ENCODE assay signal across 11 cellular contexts in the genomic region with DNA sequence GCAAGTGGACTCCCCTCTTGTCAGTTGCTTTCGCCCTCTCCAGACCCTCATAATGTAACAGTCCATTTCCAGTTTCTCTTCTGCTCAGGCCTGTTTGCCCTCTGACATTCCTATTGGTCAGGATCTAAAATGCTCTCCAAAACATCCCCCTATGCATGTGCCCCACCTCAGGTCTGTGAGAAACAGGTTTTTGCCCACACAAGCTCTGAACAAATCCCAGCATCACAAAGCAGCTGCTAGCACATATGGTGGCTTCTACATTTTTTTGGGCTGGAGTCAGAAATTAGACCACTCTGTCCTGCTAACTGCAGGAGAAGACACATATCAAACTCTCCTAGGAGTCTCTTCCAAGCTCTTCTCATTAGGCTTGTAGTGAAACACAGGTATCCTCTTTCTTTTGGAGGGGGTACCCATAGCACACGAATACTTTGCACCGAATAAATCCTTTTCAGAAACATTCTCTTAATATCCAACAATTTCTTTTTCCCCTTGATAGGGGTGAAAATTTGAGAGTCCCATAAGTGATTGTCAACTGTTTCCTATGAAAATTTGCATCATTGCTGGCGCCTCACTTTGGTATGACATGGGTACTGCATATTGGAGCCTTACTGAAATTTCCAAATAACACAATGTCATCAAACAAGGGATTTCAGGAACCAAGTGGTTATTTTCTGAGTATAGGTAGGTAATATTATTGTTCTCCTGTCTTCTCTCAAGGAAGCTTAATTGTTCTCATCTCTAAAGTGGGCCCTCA. TPM values are rescaled to one million over a fixed set of nuclear protein-coding genes. Genes with fewer than 3 reads are reported as not detected.
DNase-seq lines count a peak whose midpoint lies in the region; ATAC-seq, FAIRE-seq and TF ChIP-seq lines count a peak whose summit lies in the region.
"Had no signal": no experiment of that assay in that cellular context is flagged by ENCODE, and none has a peak within 500 bp of the region (broad histone marks: within the 10 kb centered on the region; RNA-seq: fewer than 3 reads in every experiment).

No MANE protein-coding gene starts in this region.

- no peak for TF ChIP-seq RAD21 in GM12878 (IDR thresholded peaks at IDR 0.05; ENCODE audit: insufficient read depth, low read depth, low read length)

- H3K9me3 ChIP-seq in HEK293 (ENCODE audit: control insufficient read depth, insufficient read depth, low read depth, low read length), result no peaks in the 10 kb centered on the region
- no peaks in the 10 kb centered on the region for H3K9me3 ChIP-seq in GM12878 (replicated peaks; ENCODE audit: control insufficient read depth, insufficient read depth, low read length)
- H3K9me3 ChIP-seq: testis had no signal

- no peaks in the 10 kb centered on the region for H3K79me2 ChIP-seq in GM12878 (ENCODE audit: control insufficient read depth, insufficient read depth, low read length)

- H3K9me3 Mint-ChIP-seq in nephron progenitor cell, result no peaks in the 10 kb centered on the region
- H3K9me3 Mint-ChIP-seq: activated T-helper 17 cell treated with anti-CD3 and anti-CD28 coated beads, Interleukin-2, amount 50 U/mL, for 72 hours had no signal

- TF ChIP-seq CTCF in HEK293 (tag by site-specific recombination; IDR thresholded peaks at IDR 0.05) (no peak), GM12878 (IDR thresholded peaks at IDR 0.05 in 2 of 3, conservative IDR thresholded peaks at IDR 0.05 in 1 of 3; ENCODE audit: control insufficient read depth in 2 of 3, extremely low read depth in 1 of 3, insufficient read depth in 1 of 3, low read depth in 3 of 3, low read length in 3 of 3) (peak; percentile 4 to 44 (median 35); a peak in 1 of 6 replicates), nephron progenitor cell (IDR thresholded peaks at IDR 0.05) (peak; percentile 5)

- in situ Hi-C loops in GM12878 (cut with MboI), result no loop called here

- H3K4me3 Mint-ChIP-seq in nephron progenitor cell, result no peak overlapping the region
- H3K4me3 Mint-ChIP-seq: activated T-helper 17 cell treated with anti-CD3 and anti-CD28 coated beads, Interleukin-2, amount 50 U/mL, for 72 hours had no signal

- no peaks in the 10 kb centered on the region for H3K36me3 Mint-ChIP-seq in nephron progenitor cell (ENCODE audit: low read depth)

- TF ChIP-seq POLR2A in GM12878 (IDR thresholded peaks at IDR 0.05; ENCODE audit: low read depth, low read length), result no peak

- 80% methylated on average over 4 of the region's 4 CpGs for WGBS in GM12878 (ENCODE audit: insufficient coverage, insufficient replicate concordance, low lambda C conversion rate, missing lambda C conversion rate)

- H3K4me3 ChIP-seq in HEK293 (ENCODE audit: low read depth, low read length) (no peak overlapping the region), GM12878 (no peak overlapping the region)
- H3K4me3 ChIP-seq: testis had no signal

- H3K27me3 Mint-ChIP-seq in nephron progenitor cell (ENCODE audit: low read depth, poor library complexity), result peaks cover 6% of the 10 kb centered on the region

- no peak overlapping the region for H3K9ac ChIP-seq in GM12878 (ENCODE audit: control insufficient read depth, insufficient read depth, low read length)

- H3K4me1 ChIP-seq in HEK293 (ENCODE audit: control insufficient read depth, insufficient read depth, low read length), result no peaks in the 10 kb centered on the region
- H3K4me1 ChIP-seq in GM12878 (ENCODE audit: control insufficient read depth, insufficient read depth, low read length), result no peaks in the 10 kb centered on the region
- H3K4me1 ChIP-seq: testis had no signal

- peaks cover 54% of the 10 kb centered on the region for H3K4me1 Mint-ChIP-seq in nephron progenitor cell
- H3K4me1 Mint-ChIP-seq: activated T-helper 17 cell treated with anti-CD3 and anti-CD28 coated beads, Interleukin-2, amount 50 U/mL, for 72 hours had no signal

- POLR2A ChIA-PET in HEK293 (lab: Yijun Ruan, JAX), result no interaction called here
- POLR2A ChIA-PET in GM12878 (lab: Charles Lee), result no interaction called here

- no peak overlapping the region for H3K4me2 ChIP-seq in GM12878 (ENCODE audit: control insufficient read depth, insufficient read depth)

- ATAC-seq in GM12878 (no peak; the same call in 2 of the 3 replicates), esophagus mucosa (no peak)
- ATAC-seq: activated T-helper 17 cell treated with anti-CD3 and anti-CD28 coated beads, Interleukin-2, amount 50 U/mL, for 72 hours had no signal

- TF ChIP-seq EP300 in GM12878 (IDR thresholded peaks at IDR 0.05; ENCODE audit: borderline replicate concordance in 1 of 2, control insufficient read depth in 1 of 2, low read depth in 2 of 2, low read length in 2 of 2), result no peak

- SMC1A ChIA-PET in GM12878 (lab: Charles Lee; ENCODE audit: uncharacterized antibody, unreplicated experiment), result interaction anchor here (1.1 to 1.2 kb wide), 2 partner anchors 10 to 15 kb away, joined by 4 read pairs; no protein-coding TSS in a partner anchor

- H2AFZ ChIP-seq in GM12878 (ENCODE audit: control insufficient read depth, low read depth, low read length), result no peak overlapping the region

- DNase-seq in DMS53 (lab: John Stamatoyannopoulos, UW) (peak; percentile 27), DMS53 treated with DMSO at 0.1 percent for 48 hours (lab: John Stamatoyannopoulos, UW; ENCODE audit: unreplicated experiment) (no peak), GM12878 (ENCODE audit: low read depth, low spot score) (no peak), nephron progenitor cell (no peak), HT-29 (ENCODE audit: low spot score) (no peak), OCI-M2 (lab: John Stamatoyannopoulos, UW; ENCODE audit: unreplicated experiment) (no peak)
- DNase-seq: NK-92 treated with Interleukin-12 subunit alpha and Interleukin-12 subunit beta, amount 100 ng/mL, for 24 hours; testis had no signal

- FAIRE-seq in GM12878 (lab: Jason Lieb, UNC), result no peak

- H4K20me1 ChIP-seq in GM12878 (ENCODE audit: control insufficient read depth, insufficient read depth), result no peaks in the 10 kb centered on the region

- CTCF ChIA-PET in HEK293 (lab: Yijun Ruan, JAX) (interaction anchor here (0.6 to 2.6 kb wide), 12 partner anchors 8 to 918 kb away, joined by 3 to 17 read pairs (median 4); no protein-coding TSS in a partner anchor), GM12878 (lab: Yijun Ruan, JAX) (interaction anchor here (1.0 to 4.6 kb wide), 7 partner anchors 9 to 19 kb away, joined by 3 to 17 read pairs (median 10); partner anchors contain the start of gene HSPA9)

- H3K27ac Mint-ChIP-seq in nephron progenitor cell, result no peak overlapping the region
- H3K27ac Mint-ChIP-seq: activated T-helper 17 cell treated with anti-CD3 and anti-CD28 coated beads, Interleukin-2, amount 50 U/mL, for 72 hours had no signal

- BruUV-seq in GM12878 (replicated peaks; lab: Mats Ljungman, UMichigan), result no TSS peak

- H3K27ac ChIP-seq in HEK293 (ENCODE audit: extremely low read depth, low read depth, low read length), result no peak overlapping the region
- no peak overlapping the region for H3K27ac ChIP-seq in GM12878 (ENCODE audit: control insufficient read depth, insufficient read depth)
- H3K27ac ChIP-seq: testis had no signal

- RAD21 ChIA-PET in GM12878 (lab: Charles Lee; ENCODE audit: unreplicated experiment), result interaction anchor here (1.9 kb wide), 1 partner anchor 15 kb away, joined by 5 read pairs; no protein-coding TSS in a partner anchor

- intact Hi-C loops in GM12878 (cut with micrococcal nuclease; ENCODE audit: unreplicated experiment), result no loop called here

- no peaks in the 10 kb centered on the region for H3K36me3 ChIP-seq in HEK293 (ENCODE audit: control insufficient read depth in 2 of 2, insufficient read depth in 1 of 2, low read length in 2 of 2)
- H3K36me3 ChIP-seq in GM12878 (ENCODE audit: control insufficient read depth in 2 of 2, insufficient read depth in 2 of 2, low read length in 1 of 2), result no peaks in the 10 kb centered on the region

- H3K27me3 ChIP-seq in GM12878 (replicated peaks in 1 of 2; ENCODE audit: control insufficient read depth in 2 of 2, insufficient read depth in 2 of 2, low read length in 1 of 2), result no peaks in the 10 kb centered on the region
- H3K27me3 ChIP-seq: testis had no signal

RNA-seq across cellular contexts. Expression of gene HSPA9, which starts 19.3 kb away (rescaled TPM):
- total RNA-seq in GM12878 (2013; cell fraction: nucleolus; rRNA removed), result 198 and 218 TPM in 2 replicates
- total RNA-seq in GM12878 (2014; rRNA removed) (412 and 440 TPM in 2 replicates), GM12878 (2014; rRNA removed; fragmentation: Illumina TruSeq; extraction: Trizol) (386 and 395 TPM in 2 replicates), GM12878 (2021) (307 and 347 TPM in 2 replicates), esophagus mucosa (176 TPM)
- polyA plus RNA-seq in GM12878 (2011; ENCODE audit: low read depth), result 185 TPM
- polyA plus RNA-seq in GM12878 (2011; rRNA removed) (253 and 311 TPM in 2 replicates), GM12878 (2014; fragmentation: Illumina TruSeq; extraction: Trizol) (357 and 449 TPM in 2 replicates), GM12878 (2014; fragmentation: Nextera tagmentation; extraction: Ambion mirVana) (100 to 1,000 TPM; 145 to 294 TPM), GM12878 (2014; rRNA removed) (329 and 337 TPM in 2 replicates), GM12878 (2016; fragmentation: Nextera tagmentation; extraction: Ambion mirVana) (100 to 1,000 TPM; 440 to 455 TPM)
- 199 and 201 TPM in 2 replicates for polyA plus RNA-seq in GM12878 (2011; cell fraction: cytosol; rRNA removed)
- polyA plus RNA-seq in GM12878 (2011; cell fraction: nucleus; rRNA removed), result 151 and 212 TPM in 2 replicates
- 147 and 164 TPM in 2 replicates for polyA plus RNA-seq in GM12878 (2012)
- polyA minus RNA-seq in GM12878 (2011; rRNA and poly(A)+ RNA removed), result 326 and 330 TPM in 2 replicates
- 143 and 157 TPM in 2 replicates for polyA minus RNA-seq in GM12878 (2011; cell fraction: cytosol; rRNA and poly(A)+ RNA removed)
- polyA minus RNA-seq in GM12878 (2011; cell fraction: nucleus; rRNA and poly(A)+ RNA removed), result 87.9 and 144 TPM in 2 replicates
- 300 and 305 TPM in 2 replicates for total RNA-seq in HT-29 (2014; rRNA removed; shearing (Covaris generic))

RNA-seq across cellular contexts. Expression of gene ETF1, which starts 51.4 kb away (rescaled TPM):
- total RNA-seq in GM12878 (2013; cell fraction: nucleolus; rRNA removed), result 30.4 and 34.7 TPM in 2 replicates
- total RNA-seq in GM12878 (2014; rRNA removed) (98.2 and 109 TPM in 2 replicates), GM12878 (2014; rRNA removed; fragmentation: Illumina TruSeq; extraction: Trizol) (110 and 128 TPM in 2 replicates), GM12878 (2021) (130 and 138 TPM in 2 replicates), esophagus mucosa (125 TPM)
- polyA plus RNA-seq in GM12878 (2011; ENCODE audit: low read depth), result 45.0 TPM
- polyA plus RNA-seq in GM12878 (2011; rRNA removed) (77.4 and 106 TPM in 2 replicates), GM12878 (2014; fragmentation: Illumina TruSeq; extraction: Trizol) (145 and 187 TPM in 2 replicates), GM12878 (2014; fragmentation: Nextera tagmentation; extraction: Ambion mirVana) (10 to 100 TPM; 29.8 to 44.9 TPM), GM12878 (2014; rRNA removed) (84.5 and 123 TPM in 2 replicates), GM12878 (2016; fragmentation: Nextera tagmentation; extraction: Ambion mirVana) (100 to 1,000 TPM; 106 to 111 TPM)
- 38.1 and 39.0 TPM in 2 replicates for polyA plus RNA-seq in GM12878 (2011; cell fraction: cytosol; rRNA removed)
- 31.6 and 37.7 TPM in 2 replicates for polyA plus RNA-seq in GM12878 (2011; cell fraction: nucleus; rRNA removed)
- 51.8 and 57.1 TPM in 2 replicates for polyA plus RNA-seq in GM12878 (2012)
- 72.4 and 95.8 TPM in 2 replicates for polyA minus RNA-seq in GM12878 (2011; rRNA and poly(A)+ RNA removed)
- polyA minus RNA-seq in GM12878 (2011; cell fraction: cytosol; rRNA and poly(A)+ RNA removed), result 24.5 and 33.8 TPM in 2 replicates
- polyA minus RNA-seq in GM12878 (2011; cell fraction: nucleus; rRNA and poly(A)+ RNA removed), result 15.0 and 19.1 TPM in 2 replicates
- 75.0 and 81.0 TPM in 2 replicates for total RNA-seq in HT-29 (2014; rRNA removed; shearing (Covaris generic))
